ENCODE assay signal across 1 cellular context in genomic region chr3:196666001-196666867, GRCh38.
TF ChIP-seq lines count a peak whose summit lies in the region.

No MANE protein-coding gene starts in this region.

TF ChIP-seq in HepG2, 621 proteins besides CTCF, POLR2A, EP300 and RAD21 (continued from another document and continues in another):
- TF ChIP-seq ARID4A (CRISPR knock-in tag; IDR thresholded peaks at IDR 0.05; ENCODE audit: borderline replicate concordance): 0 out of 2 replicates have a peak, but pooled peaks have one; percentile 34
- TF ChIP-seq ZBTB21 (CRISPR knock-in tag; IDR thresholded peaks at IDR 0.05): peak; percentile 58; the same call in 1 of the 2 replicates
- TF ChIP-seq ZMYM4 (CRISPR knock-in tag; IDR thresholded peaks at IDR 0.05): no peak
- TF ChIP-seq TFDP1 (CRISPR knock-in tag; IDR thresholded peaks at IDR 0.05; ENCODE audit: borderline replicate concordance): no peak
- 0 out of 2 replicates have a peak, but pooled peaks have one; percentile 20 for TF ChIP-seq ZKSCAN8 (CRISPR knock-in tag; IDR thresholded peaks at IDR 0.05; ENCODE audit: borderline replicate concordance)
- no peak for TF ChIP-seq GLMP (CRISPR knock-in tag; IDR thresholded peaks at IDR 0.05; ENCODE audit: borderline replicate concordance)
- no peak for TF ChIP-seq ZNF326 (CRISPR knock-in tag; IDR thresholded peaks at IDR 0.05; ENCODE audit: borderline replicate concordance)
- TF ChIP-seq ZNF563 (CRISPR knock-in tag; IDR thresholded peaks at IDR 0.05): no peak
- no peak for TF ChIP-seq KMT2A (CRISPR knock-in tag; IDR thresholded peaks at IDR 0.05)
- no peak for TF ChIP-seq ZNF570 (CRISPR knock-in tag; IDR thresholded peaks at IDR 0.05; ENCODE audit: borderline replicate concordance)
- no peak for TF ChIP-seq ZNF414 (CRISPR knock-in tag; IDR thresholded peaks at IDR 0.05)
- no peak for TF ChIP-seq TBX3 (IDR thresholded peaks at IDR 0.05; ENCODE audit: borderline replicate concordance)
- no peak for TF ChIP-seq PLSCR1 (CRISPR knock-in tag; IDR thresholded peaks at IDR 0.05; ENCODE audit: borderline replicate concordance)
- TF ChIP-seq SNAPC4 (CRISPR knock-in tag; IDR thresholded peaks at IDR 0.05): no peak
- no peak for TF ChIP-seq TBP (CRISPR knock-in tag; IDR thresholded peaks at IDR 0.05)
- 0 out of 2 replicates have a peak, but pooled peaks have one; percentile 29 for TF ChIP-seq ZNF784 (CRISPR knock-in tag; IDR thresholded peaks at IDR 0.05; ENCODE audit: borderline replicate concordance)
- no peak for TF ChIP-seq ZNF772 (CRISPR knock-in tag; IDR thresholded peaks at IDR 0.05)
- no peak for TF ChIP-seq HDAC6 (IDR thresholded peaks at IDR 0.05; ENCODE audit: low read depth, low read length)
- TF ChIP-seq TFDP2 (CRISPR knock-in tag; IDR thresholded peaks at IDR 0.05): no peak
- peak; percentile 37; the same call in 1 of the 2 replicates for TF ChIP-seq CEBPG (CRISPR knock-in tag; IDR thresholded peaks at IDR 0.05)
- no peak for TF ChIP-seq ZNF652 (CRISPR knock-in tag; IDR thresholded peaks at IDR 0.05; ENCODE audit: borderline replicate concordance, low read depth)
- TF ChIP-seq ZNF12 (CRISPR knock-in tag; IDR thresholded peaks at IDR 0.05): no peak
- no peak for TF ChIP-seq SRSF4 (IDR thresholded peaks at IDR 0.05; ENCODE audit: low read depth, low read length, poor library complexity, severe bottlenecking)
- no peak for TF ChIP-seq RELA (CRISPR knock-in tag; IDR thresholded peaks at IDR 0.05)
- TF ChIP-seq PRDM4 (CRISPR knock-in tag; IDR thresholded peaks at IDR 0.05; ENCODE audit: borderline replicate concordance): no peak
- no peak for TF ChIP-seq ZNF281 (CRISPR knock-in tag; IDR thresholded peaks at IDR 0.05; ENCODE audit: borderline replicate concordance)
- no peak for TF ChIP-seq ZNF446 (CRISPR knock-in tag; IDR thresholded peaks at IDR 0.05)
- TF ChIP-seq NR1H2 (CRISPR knock-in tag; IDR thresholded peaks at IDR 0.05; ENCODE audit: borderline replicate concordance, low read depth): no peak
- TF ChIP-seq TCF7 (IDR thresholded peaks at IDR 0.05; ENCODE audit: low read depth): no peak
- no peak for TF ChIP-seq IKZF1 (IDR thresholded peaks at IDR 0.05)
- TF ChIP-seq MYC (CRISPR knock-in tag; IDR thresholded peaks at IDR 0.05; ENCODE audit: borderline replicate concordance): no peak
- TF ChIP-seq ZBTB26 (CRISPR knock-in tag; IDR thresholded peaks at IDR 0.05; ENCODE audit: borderline replicate concordance): no peak
- no peak for TF ChIP-seq PTBP1 (IDR thresholded peaks at IDR 0.05; ENCODE audit: low read depth, low read length, poor library complexity, severe bottlenecking)
- TF ChIP-seq PHF21A (CRISPR knock-in tag; IDR thresholded peaks at IDR 0.05): no peak; the same call in 1 of the 2 replicates
- TF ChIP-seq SMYD3 (CRISPR knock-in tag; IDR thresholded peaks at IDR 0.05): no peak
- TF ChIP-seq ZNF883 (CRISPR knock-in tag; IDR thresholded peaks at IDR 0.05; ENCODE audit: not compliant biosample characterization): no peak
